15 cellular contexts compared by ENCODE assay signal in the genomic region with DNA sequence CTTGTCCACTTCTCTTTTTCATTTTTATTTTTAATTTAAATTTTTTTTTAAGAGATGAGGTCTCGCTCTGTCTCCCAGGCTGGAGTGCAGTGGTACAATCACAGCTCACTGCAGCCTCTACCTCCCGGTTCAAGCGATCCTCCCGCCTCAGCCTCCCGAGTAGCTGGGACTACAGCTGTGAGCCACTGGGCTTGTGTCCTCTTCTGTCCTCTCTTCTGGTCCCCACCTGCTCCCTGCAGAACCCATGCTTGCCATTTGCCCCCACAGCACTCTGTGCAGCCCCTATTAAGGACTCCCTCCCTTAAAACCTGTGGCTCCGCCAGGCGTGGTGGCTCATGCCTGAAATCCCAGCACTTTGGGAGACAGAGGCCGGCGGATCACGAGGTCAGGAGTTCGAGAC. TPM values are rescaled to one million over a fixed set of nuclear protein-coding genes. Genes with fewer than 3 reads are reported as not detected.
DNase-seq lines count a peak whose midpoint lies in the region; ATAC-seq, FAIRE-seq and TF ChIP-seq lines count a peak whose summit lies in the region.
"Had no signal": no experiment of that assay in that cellular context is flagged by ENCODE, and none has a peak within 500 bp of the region (broad histone marks: within the 10 kb centered on the region; RNA-seq: fewer than 3 reads in every experiment).

No MANE protein-coding gene starts in this region.

- H3K36me3 ChIP-seq in endothelial cell of umbilical vein (ENCODE audit: control insufficient read depth in 2 of 2, extremely low read depth in 1 of 2, insufficient read depth in 2 of 2, low read length in 2 of 2), result no peaks in the 10 kb centered on the region
- no peaks in the 10 kb centered on the region for H3K36me3 ChIP-seq in osteoblast (ENCODE audit: insufficient read depth, low read length)
- H3K36me3 ChIP-seq in urinary bladder (ENCODE audit: insufficient read depth), result no peaks in the 10 kb centered on the region

- no TSS peak for BruUV-seq in endothelial cell of umbilical vein (replicated peaks; lab: Mats Ljungman, UMichigan)

- H3K4me3 ChIP-seq in right cardiac atrium (ENCODE audit: low read length) (peak overlapping the region; percentile 37), endothelial cell of umbilical vein (replicated peaks in 1 of 3; ENCODE audit: insufficient read depth in 1 of 3, low read depth in 1 of 3, low read length in 3 of 3) (no peak overlapping the region), osteoblast (ENCODE audit: insufficient read depth, low read length) (no peak overlapping the region), urinary bladder (ENCODE audit: low read depth, low read length) (peak overlapping the region; percentile 20)
- H3K4me3 ChIP-seq: mucosa of descending colon had no signal

- H2AFZ ChIP-seq in endothelial cell of umbilical vein (ENCODE audit: low read depth, low read length), result no peak overlapping the region
- peak overlapping the region; percentile 80 for H2AFZ ChIP-seq in osteoblast (ENCODE audit: low read length)

- TF ChIP-seq CTCF in endothelial cell of umbilical vein (IDR thresholded peaks at IDR 0.05; ENCODE audit: extremely low read depth in 1 of 2, insufficient read depth in 1 of 2, low read depth in 1 of 2, low read length in 2 of 2), result no peak
- no peak for TF ChIP-seq CTCF in osteoblast (IDR thresholded peaks at IDR 0.05; ENCODE audit: extremely low read depth, low read depth, low read length)

- no peaks in the 10 kb centered on the region for H3K9me3 ChIP-seq in right cardiac atrium (ENCODE audit: control insufficient read depth, low read length)
- no peaks in the 10 kb centered on the region for H3K9me3 ChIP-seq in endothelial cell of umbilical vein (replicated peaks; ENCODE audit: control insufficient read depth, insufficient read depth, low read length)
- no peaks in the 10 kb centered on the region for H3K9me3 ChIP-seq in osteoblast (ENCODE audit: low read depth, low read length)
- H3K9me3 ChIP-seq: mucosa of descending colon had no signal

- H3K4me2 ChIP-seq in endothelial cell of umbilical vein (ENCODE audit: insufficient read depth, low read length) (no peak overlapping the region), osteoblast (ENCODE audit: insufficient read depth, low read length) (peak overlapping the region; percentile 72)

- no peak for DNase-seq in right cardiac atrium
- no peak for DNase-seq in left ventricle myocardium superior
- no peak for DNase-seq in endothelial cell of umbilical vein (ENCODE audit: low read depth, low spot score)
- no peak for DNase-seq in osteoblast (ENCODE audit: insufficient read length, low spot score, missing footprints)
- DNase-seq in MV-4-11 (lab: John Stamatoyannopoulos, UW), result no peak
- DNase-seq: activated CD8-positive, alpha-beta T cell treated with anti-CD3 and anti-CD28 coated beads for 36 hours; COR-L47; effector memory CD8-positive, alpha-beta T cell; GDM1; mucosa of descending colon; stimulated activated CD4-positive, alpha-beta T cell treated with anti-CD3 and anti-CD28 coated beads, Interleukin-1b, Interleukin-23, amount 100 ng/mL, for 48 hours had no signal

- TF ChIP-seq POLR2A in endothelial cell of umbilical vein (IDR thresholded peaks at IDR 0.05; ENCODE audit: low read depth, low read length), result no peak

- no peaks in the 10 kb centered on the region for H3K9me1 ChIP-seq in endothelial cell of umbilical vein (replicated peaks; ENCODE audit: control insufficient read depth, extremely low read depth, insufficient read depth, low read length)

- no peaks in the 10 kb centered on the region for H3K27me3 ChIP-seq in right cardiac atrium (ENCODE audit: control insufficient read depth, insufficient read depth)
- no peaks in the 10 kb centered on the region for H3K27me3 ChIP-seq in endothelial cell of umbilical vein (ENCODE audit: control insufficient read depth in 2 of 2, insufficient read depth in 2 of 2, low read length in 2 of 2)
- no peaks in the 10 kb centered on the region for H3K27me3 ChIP-seq in osteoblast (ENCODE audit: insufficient read depth, low read length)

- H3K27ac ChIP-seq in right cardiac atrium (ENCODE audit: low read length), result no peak overlapping the region
- no peak overlapping the region for H3K27ac ChIP-seq in endothelial cell of umbilical vein (ENCODE audit: insufficient read depth, low read depth, low read length)
- H3K27ac ChIP-seq in osteoblast (ENCODE audit: low read depth, low read length), result no peak overlapping the region
- H3K27ac ChIP-seq in urinary bladder (ENCODE audit: low read depth), result no peak overlapping the region

- H3K79me2 ChIP-seq in endothelial cell of umbilical vein (ENCODE audit: control insufficient read depth, insufficient read depth, low read length), result no peaks in the 10 kb centered on the region
- no peaks in the 10 kb centered on the region for H3K79me2 ChIP-seq in osteoblast (ENCODE audit: insufficient read depth, low read length)

- H3K9ac ChIP-seq in endothelial cell of umbilical vein (replicated peaks; ENCODE audit: extremely low read depth, insufficient read depth, low read length), result peak overlapping the region; percentile 9

- 82% methylated on average over 11 of the region's 11 CpGs for WGBS in right cardiac atrium
- 87% methylated on average over 11 of the region's 11 CpGs for WGBS in urinary bladder

- ATAC-seq in right cardiac atrium (no peak), left ventricle myocardium superior (no peak), HG02981 (IDR thresholded peaks at IDR 0.05; ENCODE audit: unreplicated experiment) (no peak), SK-N-SH treated with all-trans-retinoic acid at 6 μM for 48 hours (no peak)
- ATAC-seq: activated CD8-positive, alpha-beta T cell treated with anti-CD3 and anti-CD28 coated beads for 36 hours; effector memory CD8-positive, alpha-beta T cell; mucosa of descending colon had no signal

- FAIRE-seq in endothelial cell of umbilical vein (lab: Jason Lieb, UNC), result no peak
- FAIRE-seq: frontal cortex had no signal

- H4K20me1 ChIP-seq in endothelial cell of umbilical vein (replicated peaks; ENCODE audit: control insufficient read depth, extremely low read depth, insufficient read depth, low read length) (no peaks in the 10 kb centered on the region), osteoblast (ENCODE audit: insufficient read depth, low read length) (no peaks in the 10 kb centered on the region)

- CTCF ChIA-PET in endothelial cell of umbilical vein (lab: Charles Lee), result interaction anchor here (1.2 to 1.4 kb wide), 3 partner anchors 27 to 101 kb away, joined by 3 to 5 read pairs (median 3); no protein-coding TSS in a partner anchor

- intact Hi-C loops in right cardiac atrium (cut with DNase I), result no loop called here
- intact Hi-C loops in left ventricle myocardium superior (cut with micrococcal nuclease), result no loop called here
- intact Hi-C loops in endothelial cell of umbilical vein (cut with micrococcal nuclease), result no loop called here

- H3K4me1 ChIP-seq in right cardiac atrium (ENCODE audit: control insufficient read depth, insufficient read depth, low read length), result no peaks in the 10 kb centered on the region
- H3K4me1 ChIP-seq in endothelial cell of umbilical vein (ENCODE audit: control insufficient read depth, extremely low read depth, insufficient read depth, low read length), result no peaks in the 10 kb centered on the region
- no peaks in the 10 kb centered on the region for H3K4me1 ChIP-seq in osteoblast (ENCODE audit: insufficient read depth, low read length)
- no peaks in the 10 kb centered on the region for H3K4me1 ChIP-seq in urinary bladder (ENCODE audit: insufficient read depth)

- dilution Hi-C loops in endothelial cell of umbilical vein (cut with MboI; ENCODE audit: extremely low pct_ligation_motif_present, low sequenced_read_pairs), result no loop called here

- POLR2A ChIA-PET in endothelial cell of umbilical vein (lab: Charles Lee), result no interaction called here

TF ChIP-seq in endothelial cell of umbilical vein, 7 proteins besides CTCF, POLR2A, EP300 and RAD21 (continues in another document):
- no peak for TF ChIP-seq MYC (IDR thresholded peaks at IDR 0.05; ENCODE audit: low read depth, low read length)
- TF ChIP-seq, protein P1, sequence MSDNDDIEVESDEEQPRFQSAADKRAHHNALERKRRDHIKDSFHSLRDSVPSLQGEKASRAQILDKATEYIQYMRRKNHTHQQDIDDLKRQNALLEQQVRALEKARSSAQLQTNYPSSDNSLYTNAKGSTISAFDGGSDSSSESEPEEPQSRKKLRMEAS (IDR thresholded peaks at IDR 0.05; ENCODE audit: insufficient read depth, insufficient read length), result no peak
- TF ChIP-seq POLR2AphosphoS5 (IDR thresholded peaks at IDR 0.05; ENCODE audit: insufficient read depth, low read depth, low read length), result no peak
- no peak for TF ChIP-seq JUN (IDR thresholded peaks at IDR 0.05; ENCODE audit: borderline replicate concordance, insufficient read depth, insufficient read length, low read depth)
- no peak for TF ChIP-seq FOS (IDR thresholded peaks at IDR 0.05; ENCODE audit: borderline replicate concordance, insufficient read depth, low read length)

TF ChIP-seq in SK-N-SH treated with all-trans-retinoic acid at 6 μM for 48 hours, 23 proteins besides CTCF, POLR2A, EP300 and RAD21 (continues in another document):
- no peak for TF ChIP-seq ZFP3 (CRISPR knock-in tag; IDR thresholded peaks at IDR 0.05)
- no peak for TF ChIP-seq ISL1 (CRISPR knock-in tag; IDR thresholded peaks at IDR 0.05)

RNA-seq across cellular contexts. Expression of gene FZD9, which starts 9.1 kb away (rescaled TPM):
- total RNA-seq in right cardiac atrium, result under 1 TPM in 3 of 4 donors, not detected in 1; 0.14 to 0.23 (median 0.19) TPM
- polyA plus RNA-seq in right cardiac atrium, result 0.16 TPM
- total RNA-seq in left ventricle myocardium superior, result 0.25 TPM
- 0.75 and 0.90 TPM in 2 replicates for total RNA-seq in endothelial cell of umbilical vein
- polyA plus RNA-seq in endothelial cell of umbilical vein, result 0.72 and 1.3 TPM in 2 replicates
- polyA plus RNA-seq in endothelial cell of umbilical vein (2011; cell fraction: cytosol; rRNA removed), result 0.34 and 0.45 TPM in 2 replicates
- 0.21 and 0.22 TPM in 2 replicates for polyA plus RNA-seq in endothelial cell of umbilical vein (2011; cell fraction: nucleus; rRNA removed)
- polyA plus RNA-seq in endothelial cell of umbilical vein (2012), result 0.31 and 0.89 TPM in 2 replicates
- 0.53 and 0.58 TPM in 2 replicates for polyA minus RNA-seq in endothelial cell of umbilical vein
- 0.41 TPM for polyA minus RNA-seq in endothelial cell of umbilical vein (2011; cell fraction: cytosol; rRNA and poly(A)+ RNA removed)
- polyA minus RNA-seq in endothelial cell of umbilical vein (2011; cell fraction: nucleus; rRNA and poly(A)+ RNA removed), result 0.19 and 0.67 TPM in 2 replicates
- 0.29 and 0.36 TPM in 2 replicates for total RNA-seq in osteoblast
- total RNA-seq in urinary bladder, result 1.3 TPM
- 0.46 TPM for polyA plus RNA-seq in urinary bladder

Comparison
In these comparisons a context has a peak if more than half of its experiments do, and no peak if none do; other contexts are left out.
1. H3K4me3 ChIP-seq: peak in right cardiac atrium (single experiment) and urinary bladder (single experiment); none in endothelial cell of umbilical vein (0 of 3) and osteoblast (single experiment).